Comparison of ENCODE assay signal across 1 cellular context in the genomic region with DNA sequence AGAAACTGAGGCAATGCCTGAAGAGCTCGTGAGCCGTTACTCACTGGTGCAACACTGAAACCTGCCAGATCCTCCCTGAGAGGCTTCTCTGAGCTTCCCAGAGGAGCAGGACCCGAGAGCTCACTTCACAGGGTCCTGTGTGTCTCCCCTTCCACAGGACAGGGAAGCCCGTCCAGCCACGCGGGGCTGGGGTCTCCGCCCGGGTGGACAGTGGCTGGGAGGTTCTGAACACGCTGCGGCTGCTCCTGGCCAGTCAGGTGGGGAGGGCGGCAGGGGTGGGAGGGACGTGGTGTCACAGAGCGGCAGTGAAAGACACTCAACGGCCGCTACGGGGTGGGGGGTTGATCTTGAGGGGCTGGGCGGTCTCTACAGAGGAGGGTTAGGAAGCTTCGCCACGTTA.
TF ChIP-seq lines count a peak whose summit lies in the region.

No MANE protein-coding gene starts in this region.

TF ChIP-seq in WTC11, 78 proteins besides CTCF, POLR2A, EP300 and RAD21 (continued from another document):
- TF ChIP-seq, protein P1, sequence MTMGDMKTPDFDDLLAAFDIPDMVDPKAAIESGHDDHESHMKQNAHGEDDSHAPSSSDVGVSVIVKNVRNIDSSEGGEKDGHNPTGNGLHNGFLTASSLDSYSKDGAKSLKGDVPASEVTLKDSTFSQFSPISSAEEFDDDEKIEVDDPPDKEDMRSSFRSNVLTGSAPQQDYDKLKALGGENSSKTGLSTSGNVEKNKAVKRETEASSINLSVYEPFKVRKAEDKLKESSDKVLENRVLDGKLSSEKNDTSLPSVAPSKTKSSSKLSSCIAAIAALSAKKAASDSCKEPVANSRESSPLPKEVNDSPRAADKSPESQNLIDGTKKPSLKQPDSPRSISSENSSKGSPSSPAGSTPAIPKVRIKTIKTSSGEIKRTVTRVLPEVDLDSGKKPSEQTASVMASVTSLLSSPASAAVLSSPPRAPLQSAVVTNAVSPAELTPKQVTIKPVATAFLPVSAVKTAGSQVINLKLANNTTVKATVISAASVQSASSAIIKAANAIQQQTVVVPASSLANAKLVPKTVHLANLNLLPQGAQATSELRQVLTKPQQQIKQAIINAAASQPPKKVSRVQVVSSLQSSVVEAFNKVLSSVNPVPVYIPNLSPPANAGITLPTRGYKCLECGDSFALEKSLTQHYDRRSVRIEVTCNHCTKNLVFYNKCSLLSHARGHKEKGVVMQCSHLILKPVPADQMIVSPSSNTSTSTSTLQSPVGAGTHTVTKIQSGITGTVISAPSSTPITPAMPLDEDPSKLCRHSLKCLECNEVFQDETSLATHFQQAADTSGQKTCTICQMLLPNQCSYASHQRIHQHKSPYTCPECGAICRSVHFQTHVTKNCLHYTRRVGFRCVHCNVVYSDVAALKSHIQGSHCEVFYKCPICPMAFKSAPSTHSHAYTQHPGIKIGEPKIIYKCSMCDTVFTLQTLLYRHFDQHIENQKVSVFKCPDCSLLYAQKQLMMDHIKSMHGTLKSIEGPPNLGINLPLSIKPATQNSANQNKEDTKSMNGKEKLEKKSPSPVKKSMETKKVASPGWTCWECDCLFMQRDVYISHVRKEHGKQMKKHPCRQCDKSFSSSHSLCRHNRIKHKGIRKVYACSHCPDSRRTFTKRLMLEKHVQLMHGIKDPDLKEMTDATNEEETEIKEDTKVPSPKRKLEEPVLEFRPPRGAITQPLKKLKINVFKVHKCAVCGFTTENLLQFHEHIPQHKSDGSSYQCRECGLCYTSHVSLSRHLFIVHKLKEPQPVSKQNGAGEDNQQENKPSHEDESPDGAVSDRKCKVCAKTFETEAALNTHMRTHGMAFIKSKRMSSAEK (CRISPR knock-in tag; IDR thresholded peaks at IDR 0.05; ENCODE audit: borderline replicate concordance) = no peak
